Comparison of ENCODE assay signal across 8 cellular contexts in genomic region chr17:7011942-7012254, GRCh38.
DNase-seq lines count a peak whose midpoint lies in the region; ATAC-seq and TF ChIP-seq lines count a peak whose summit lies in the region.

No MANE protein-coding gene starts in this region.

- no peak for ATAC-seq in HG02588 (IDR thresholded peaks at IDR 0.05; ENCODE audit: unreplicated experiment)

- no peak for TF ChIP-seq EP300 in Ishikawa (IDR thresholded peaks at IDR 0.05; ENCODE audit: borderline replicate concordance)

- H3K9me3 ChIP-seq in mucosa of stomach (ENCODE audit: control insufficient read depth, low read length): no peaks in the 10 kb centered on the region

- H3K36me3 ChIP-seq in ACC112 (ENCODE audit: insufficient read depth, low read length) (peaks cover 8% of the 10 kb centered on the region; the same call in 1 of the 2 replicates), mucosa of stomach (ENCODE audit: control insufficient read depth, insufficient read depth, low read length) (no peaks in the 10 kb centered on the region)

- no peaks in the 10 kb centered on the region for H3K27me3 ChIP-seq in ACC112 (ENCODE audit: insufficient read depth, low read length)
- H3K27me3 ChIP-seq in mucosa of stomach (ENCODE audit: control insufficient read depth, insufficient read depth, low read length): no peaks in the 10 kb centered on the region

- peak overlapping the region; percentile 94 for H3K27ac ChIP-seq in ACC112 (ENCODE audit: low read depth, low read length)
- peak overlapping the region; percentile 100 for H3K27ac ChIP-seq in caudate nucleus (ENCODE audit: low read depth, low read length)

- peaks cover 52% of the 10 kb centered on the region for H3K79me2 ChIP-seq in ACC112 (ENCODE audit: control insufficient read depth, insufficient read depth, low read length, unreplicated experiment)

- peak overlapping the region; percentile 92 for H3K9ac ChIP-seq in mucosa of stomach (ENCODE audit: low read length)

- no peak for TF ChIP-seq RAD21 in Ishikawa (IDR thresholded peaks at IDR 0.05; ENCODE audit: low read depth)

- H3K4me1 ChIP-seq in ACC112 (ENCODE audit: control insufficient read depth, insufficient read depth, low read length, unreplicated experiment) (peaks cover 25% of the 10 kb centered on the region), mucosa of stomach (ENCODE audit: control insufficient read depth, insufficient read depth, low read length) (peaks cover 27% of the 10 kb centered on the region)

- H3K4me3 ChIP-seq in ACC112 (ENCODE audit: low read depth, low read length) (peak overlapping the region; percentile 97), mucosa of stomach (ENCODE audit: low read length) (peak overlapping the region; percentile 87)

- DNase-seq in caudate nucleus (lab: John Stamatoyannopoulos, UW): no peak
- no peak for DNase-seq in central memory CD4-positive, alpha-beta T cell
- DNase-seq in NOMO-1 (lab: John Stamatoyannopoulos, UW; ENCODE audit: unreplicated experiment in 2 of 2): no peak
- DNase-seq in NCI-H226: no peak

- H2AFZ ChIP-seq in ACC112 (ENCODE audit: low read length, unreplicated experiment): peak overlapping the region; percentile 63

TF ChIP-seq in Ishikawa, 13 proteins besides CTCF, POLR2A, EP300 and RAD21:
- TF ChIP-seq CREB1 (IDR thresholded peaks at IDR 0.05; ENCODE audit: low read depth): peak; percentile 22; the same call in 1 of the 2 replicates
- TF ChIP-seq REST (IDR thresholded peaks at IDR 0.05; ENCODE audit: low read depth): no peak
